In the genomic region with DNA sequence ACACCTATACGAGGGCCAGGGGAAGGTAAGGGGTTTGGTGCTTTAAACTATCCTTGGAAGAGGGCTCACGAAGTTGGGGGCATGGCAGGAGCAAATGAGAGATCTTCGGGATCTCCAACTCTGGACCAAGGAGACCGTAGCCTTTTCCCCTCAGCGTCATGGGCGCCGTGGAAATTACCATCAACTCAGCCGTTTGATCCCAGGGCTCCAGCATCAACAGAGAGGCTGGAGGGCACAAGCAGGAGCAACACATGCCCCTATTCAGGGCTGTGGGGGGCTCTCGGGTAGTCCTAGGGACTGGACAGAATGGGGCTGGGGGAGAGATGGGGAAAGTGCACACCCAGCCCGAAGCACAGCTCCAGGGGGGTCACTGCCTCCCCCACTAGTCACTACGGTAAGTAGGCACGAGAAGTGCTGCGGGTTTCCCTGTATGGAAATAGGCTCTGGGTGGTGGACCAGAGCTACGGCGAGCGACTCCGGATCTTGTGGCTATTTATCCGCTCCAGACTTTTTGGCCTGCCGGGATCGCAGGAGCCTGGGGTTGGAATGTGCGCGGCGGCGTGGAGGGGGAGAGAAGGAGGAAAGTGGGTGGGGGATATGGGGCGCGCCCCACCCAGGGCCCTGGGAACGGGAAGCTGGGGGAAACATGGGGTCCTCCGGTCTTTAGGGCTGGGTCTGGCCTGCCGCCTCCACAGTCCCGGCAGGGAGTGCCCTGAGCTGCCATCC, we compare ENCODE assay signal across 8 cellular contexts. TPM values are rescaled to one million over a fixed set of nuclear protein-coding genes. Genes with fewer than 3 reads are reported as not detected.
DNase-seq lines count a peak whose midpoint lies in the region; ATAC-seq and TF ChIP-seq lines count a peak whose summit lies in the region.

No MANE protein-coding gene starts in this region.

- ATAC-seq in esophagus mucosa (peak; percentile 64), upper lobe of right lung (peak; percentile 89), HG02623 (IDR thresholded peaks at IDR 0.05; ENCODE audit: unreplicated experiment) (no peak)

- H3K27me3 ChIP-seq in upper lobe of right lung, result no peaks in the 10 kb centered on the region

- H3K4me1 ChIP-seq in upper lobe of right lung, result peaks cover 10% of the 10 kb centered on the region

- peak overlapping the region; percentile 88 for H3K27ac ChIP-seq in upper lobe of right lung

- H3K9me3 ChIP-seq in upper lobe of right lung, result no peaks in the 10 kb centered on the region

- H3K4me3 ChIP-seq in AG09309 (ENCODE audit: control insufficient read depth, low read depth, low read length) (peak overlapping the region; percentile 83), upper lobe of right lung (peak overlapping the region; percentile 88)

- intact Hi-C loops in upper lobe of right lung (cut with DNase I), result no loop called here

- TF ChIP-seq CTCF in AG09309 (IDR thresholded peaks at IDR 0.05; ENCODE audit: control insufficient read depth, insufficient read depth, low read depth, low read length, missing control alignments), result no peak
- TF ChIP-seq CTCF in upper lobe of right lung (IDR thresholded peaks at IDR 0.05), result no peak

- DNase-seq in AG09309 (ENCODE audit: low read depth), result peak; percentile 62
- DNase-seq in HK-2 (ENCODE audit: unreplicated experiment), result peak; percentile 75
- peak; percentile 33 for DNase-seq in SHP77 treated with DMSO at 0.1 percent for 48 hours (lab: John Stamatoyannopoulos, UW)
- DNase-seq in midbrain (lab: John Stamatoyannopoulos, UW), result peak; percentile 78
- peak; percentile 90 for DNase-seq in upper lobe of right lung
- DNase-seq in activated CD4-positive, CD25-positive, alpha-beta regulatory T cell treated with anti-CD3 and anti-CD28 coated beads, Interleukin-2, amount 50 U/mL, for 72 hours, result no peak

- H3K36me3 ChIP-seq in upper lobe of right lung, result peaks cover 25% of the 10 kb centered on the region

RNA-seq across cellular contexts. Expression of gene LAMB2, which starts 0.5 kb away (rescaled TPM):
- total RNA-seq in esophagus mucosa, result 69.7 TPM
- 489 TPM for total RNA-seq in upper lobe of right lung

RNA-seq across cellular contexts. Expression of gene USP19, which starts 12.8 kb away (rescaled TPM):
- total RNA-seq in esophagus mucosa (36.2 TPM), upper lobe of right lung (63.9 TPM)

RNA-seq across cellular contexts. Expression of gene QARS1, which starts 28.8 kb away (rescaled TPM):
- total RNA-seq in esophagus mucosa (252 TPM), upper lobe of right lung (172 TPM)

RNA-seq across cellular contexts. Expression of gene CCDC71, which starts 32.7 kb away (rescaled TPM):
- 15.7 TPM for total RNA-seq in esophagus mucosa
- 22.1 TPM for total RNA-seq in upper lobe of right lung

RNA-seq across cellular contexts. Expression of gene KLHDC8B, which starts 38.0 kb away (rescaled TPM):
- total RNA-seq in esophagus mucosa, result 39.6 TPM
- 22.4 TPM for total RNA-seq in upper lobe of right lung
